Comparison of ENCODE assay signal across 1 cellular context in genomic region chr17:45435481-45435880, GRCh38.
TF ChIP-seq lines count a peak whose summit lies in the region.

No MANE protein-coding gene starts in this region.

TF ChIP-seq in SK-N-SH treated with all-trans-retinoic acid at 6 μM for 48 hours, 23 proteins besides CTCF, POLR2A, EP300 and RAD21 (continued from another document):
- no peak for TF ChIP-seq TSHZ2 (CRISPR knock-in tag; IDR thresholded peaks at IDR 0.05)
- no peak for TF ChIP-seq CREB5 (CRISPR knock-in tag; IDR thresholded peaks at IDR 0.05; ENCODE audit: low read depth)
- no peak for TF ChIP-seq PATZ1 (CRISPR knock-in tag; IDR thresholded peaks at IDR 0.05; ENCODE audit: borderline replicate concordance)
- no peak for TF ChIP-seq ZNF8 (CRISPR knock-in tag; IDR thresholded peaks at IDR 0.05)
- no peak for TF ChIP-seq CSDC2 (CRISPR knock-in tag; IDR thresholded peaks at IDR 0.05)
- no peak for TF ChIP-seq ARNTL (CRISPR knock-in tag; IDR thresholded peaks at IDR 0.05; ENCODE audit: borderline replicate concordance, low read depth)
- TF ChIP-seq RARB (CRISPR knock-in tag; IDR thresholded peaks at IDR 0.05): no peak
